In genomic region chr5:178425621-178426068, GRCh38 we compare ENCODE assay signal across 21 cellular contexts.
DNase-seq lines count a peak whose midpoint lies in the region; ATAC-seq and TF ChIP-seq lines count a peak whose summit lies in the region.
"Had no signal": no experiment of that assay in that cellular context is flagged by ENCODE, and none has a peak within 500 bp of the region (broad histone marks: within the 10 kb centered on the region; RNA-seq: fewer than 3 reads in every experiment).

No MANE protein-coding gene starts in this region.

- no peaks in the 10 kb centered on the region for H3K9me2 ChIP-seq in SK-N-SH

- H3K4me3 ChIP-seq in SK-N-SH (ENCODE audit: low read depth in 2 of 2, low read length in 1 of 2) (no peak overlapping the region), osteoblast (ENCODE audit: insufficient read depth, low read length) (no peak overlapping the region), vagina (no peak overlapping the region)
- H3K4me3 ChIP-seq: HAP-1, MG63 had no signal

- no peaks in the 10 kb centered on the region for H3K27me3 Mint-ChIP-seq in activated CD4-positive, alpha-beta T cell treated with anti-CD3 and anti-CD28 coated beads for 36 hours

- H3K9me3 Mint-ChIP-seq in activated CD4-positive, alpha-beta T cell treated with anti-CD3 and anti-CD28 coated beads for 36 hours (ENCODE audit: low read depth): no peaks in the 10 kb centered on the region

- no peaks in the 10 kb centered on the region for H3K79me2 ChIP-seq in SK-N-SH (ENCODE audit: insufficient read depth)
- H3K79me2 ChIP-seq in osteoblast (ENCODE audit: insufficient read depth, low read length): no peaks in the 10 kb centered on the region

- H3K4me1 ChIP-seq in SK-N-SH (ENCODE audit: control insufficient read depth in 1 of 2, insufficient read depth in 2 of 2, low read depth in 1 of 2, low read length in 1 of 2) (peaks cover 0 to 62% of the 10 kb centered on the region in 2 experiments; a peak in 1 of 4 replicates), osteoblast (ENCODE audit: insufficient read depth, low read length) (no peaks in the 10 kb centered on the region), vagina (peaks cover 5% of the 10 kb centered on the region)
- H3K4me1 ChIP-seq: HAP-1 had no signal

- intact Hi-C loops in vagina (cut with DNase I): no loop called here
- intact Hi-C loops in activated CD4-positive, alpha-beta T cell treated with anti-CD3 and anti-CD28 coated beads for 36 hours (cut with DNase I, micrococcal nuclease): no loop called here

- H3K4me3 Mint-ChIP-seq in activated CD4-positive, alpha-beta T cell treated with anti-CD3 and anti-CD28 coated beads for 36 hours: no peak overlapping the region
- H3K4me3 Mint-ChIP-seq: IgD-negative memory B cell had no signal

- H3K36me3 ChIP-seq in SK-N-SH (replicated peaks in 1 of 2; ENCODE audit: control insufficient read depth in 1 of 2, insufficient read depth in 2 of 2, low read length in 1 of 2) (no peaks in the 10 kb centered on the region), osteoblast (ENCODE audit: insufficient read depth, low read length) (no peaks in the 10 kb centered on the region), vagina (no peaks in the 10 kb centered on the region)
- H3K36me3 ChIP-seq: HAP-1 had no signal

- ATAC-seq in SK-N-SH treated with all-trans-retinoic acid at 6 μM for 48 hours (no peak), left lobe of liver (no peak), HG03139 (IDR thresholded peaks at IDR 0.05; ENCODE audit: unreplicated experiment) (no peak)
- ATAC-seq in activated CD4-positive, alpha-beta T cell treated with anti-CD3 and anti-CD28 coated beads for 36 hours: no peak

- H4K20me1 ChIP-seq in SK-N-SH (ENCODE audit: insufficient read depth) (no peaks in the 10 kb centered on the region), osteoblast (ENCODE audit: insufficient read depth, low read length) (no peaks in the 10 kb centered on the region)

- H3K9ac ChIP-seq in SK-N-SH: no peak overlapping the region

- H3K9me3 ChIP-seq in SK-N-SH: no peaks in the 10 kb centered on the region
- no peaks in the 10 kb centered on the region for H3K9me3 ChIP-seq in osteoblast (ENCODE audit: low read depth, low read length)
- H3K9me3 ChIP-seq in vagina: no peaks in the 10 kb centered on the region
- H3K9me3 ChIP-seq: HAP-1, MG63 had no signal

- TF ChIP-seq POLR2A in vagina (IDR thresholded peaks at IDR 0.05): no peak

- no peaks in the 10 kb centered on the region for H3K4me1 Mint-ChIP-seq in activated CD4-positive, alpha-beta T cell treated with anti-CD3 and anti-CD28 coated beads for 36 hours
- H3K4me1 Mint-ChIP-seq: IgD-negative memory B cell had no signal

- no peak for TF ChIP-seq CTCF in SK-N-SH (IDR thresholded peaks at IDR 0.05)
- no peak for TF ChIP-seq CTCF in osteoblast (IDR thresholded peaks at IDR 0.05; ENCODE audit: extremely low read depth, low read depth, low read length)
- TF ChIP-seq CTCF in vagina (IDR thresholded peaks at IDR 0.05): no peak

- no peaks in the 10 kb centered on the region for H3F3A ChIP-seq in SK-N-SH (replicated peaks; ENCODE audit: insufficient read depth)

- H3K27ac Mint-ChIP-seq in activated CD4-positive, alpha-beta T cell treated with anti-CD3 and anti-CD28 coated beads for 36 hours: no peak overlapping the region
- H3K27ac Mint-ChIP-seq: IgD-negative memory B cell had no signal

- DNase-seq in SK-N-SH: peak; percentile 13
- DNase-seq in left lobe of liver (ENCODE audit: low spot score): peak; percentile 35
- DNase-seq in osteoblast (ENCODE audit: insufficient read length, low spot score, missing footprints): peak; percentile 80
- peak; percentile 47 to 61 for DNase-seq in vagina (ENCODE audit: extremely low spot score in 2 of 2)
- DNase-seq in NCI-H1436 treated with DMSO at 0.1 percent for 48 hours (lab: John Stamatoyannopoulos, UW): no peak
- no peak for DNase-seq in activated CD4-positive, alpha-beta T cell treated with anti-CD3 and anti-CD28 coated beads for 36 hours
- DNase-seq: COR-L47, Kasumi-1, MG63, NCI-H1092 treated with DMSO at 0.1 percent for 48 hours, NCI-H1694, NCI-H2081 treated with DMSO at 0.1 percent for 48 hours, NCI-H510A treated with DMSO at 0.1 percent for 48 hours, NCI-H82, OCI-M1, SHP77 had no signal

- H2AFZ ChIP-seq in SK-N-SH (ENCODE audit: low read depth): no peak overlapping the region
- no peak overlapping the region for H2AFZ ChIP-seq in osteoblast (ENCODE audit: low read length)

- no peak for TF ChIP-seq EP300 in SK-N-SH (IDR thresholded peaks at IDR 0.05; ENCODE audit: borderline replicate concordance in 1 of 2, low read depth in 1 of 2, low read length in 1 of 2)

- H3K27me3 ChIP-seq in SK-N-SH (ENCODE audit: insufficient read depth) (no peaks in the 10 kb centered on the region), osteoblast (ENCODE audit: insufficient read depth, low read length) (no peaks in the 10 kb centered on the region), vagina (no peaks in the 10 kb centered on the region)
- H3K27me3 ChIP-seq: MG63 had no signal

- no peaks in the 10 kb centered on the region for H3K36me3 Mint-ChIP-seq in activated CD4-positive, alpha-beta T cell treated with anti-CD3 and anti-CD28 coated beads for 36 hours (ENCODE audit: low read depth)
- H3K36me3 Mint-ChIP-seq: IgD-negative memory B cell had no signal

- 59% methylated on average over 12 of the region's 12 CpGs for WGBS in SK-N-SH (ENCODE audit: low lambda C conversion rate)

- TF ChIP-seq RAD21 in SK-N-SH (IDR thresholded peaks at IDR 0.05; ENCODE audit: low read length): no peak

- H3K27ac ChIP-seq in SK-N-SH (ENCODE audit: low read depth in 2 of 2, low read length in 1 of 2): no peak overlapping the region; a peak in 1 of 4 replicates
- no peak overlapping the region for H3K27ac ChIP-seq in osteoblast (ENCODE audit: low read depth, low read length)
- no peak overlapping the region for H3K27ac ChIP-seq in vagina
- H3K27ac ChIP-seq: 22Rv1 had no signal

- no peak overlapping the region for H3K4me2 ChIP-seq in SK-N-SH
- no peak overlapping the region for H3K4me2 ChIP-seq in osteoblast (ENCODE audit: insufficient read depth, low read length)

- CTCF ChIA-PET in SK-N-SH (lab: Yijun Ruan, JAX): interaction anchor here (1.4 to 1.7 kb wide), 2 partner anchors 10 to 19 kb away, joined by 3 to 5 read pairs; no protein-coding TSS in a partner anchor
- CTCF ChIA-PET in activated CD4-positive, alpha-beta T cell treated with anti-CD3 and anti-CD28 coated beads for 36 hours (lab: Charles Lee): no interaction called here

- POLR2A ChIA-PET in SK-N-SH (lab: Yijun Ruan, JAX): no interaction called here
- POLR2A ChIA-PET in activated CD4-positive, alpha-beta T cell treated with anti-CD3 and anti-CD28 coated beads for 36 hours (lab: Charles Lee): no interaction called here

TF ChIP-seq in SK-N-SH, 30 proteins besides CTCF, POLR2A, EP300 and RAD21:
- TF ChIP-seq MXI1 (IDR thresholded peaks at IDR 0.05; ENCODE audit: low read depth, low read length) (no peak), NFIC (IDR thresholded peaks at IDR 0.05; ENCODE audit: borderline replicate concordance) (no peak), GATA2 (CRISPR knock-in tag; IDR thresholded peaks at IDR 0.05) (no peak), RCOR1 (IDR thresholded peaks at IDR 0.05; ENCODE audit: low read length) (no peak)

TF ChIP-seq in SK-N-SH treated with all-trans-retinoic acid at 6 μM for 48 hours, 23 proteins besides CTCF, POLR2A, EP300 and RAD21:
- TF ChIP-seq ARNTL (CRISPR knock-in tag; IDR thresholded peaks at IDR 0.05; ENCODE audit: borderline replicate concordance, low read depth): no peak
- no peak for TF ChIP-seq ISL1 (CRISPR knock-in tag; IDR thresholded peaks at IDR 0.05)
- no peak for TF ChIP-seq POU6F1 (CRISPR knock-in tag; IDR thresholded peaks at IDR 0.05; ENCODE audit: borderline replicate concordance, low read depth)
- TF ChIP-seq CSDC2 (CRISPR knock-in tag; IDR thresholded peaks at IDR 0.05): no peak
- TF ChIP-seq ZNF8 (CRISPR knock-in tag; IDR thresholded peaks at IDR 0.05): no peak
- no peak for TF ChIP-seq ZC3H10 (CRISPR knock-in tag; IDR thresholded peaks at IDR 0.05)
- no peak for TF ChIP-seq OSR1 (CRISPR knock-in tag; IDR thresholded peaks at IDR 0.05)
- TF ChIP-seq CSRNP3 (CRISPR knock-in tag; IDR thresholded peaks at IDR 0.05): no peak

Comparison
In these comparisons a context has a peak if more than half of its experiments do, and no peak if none do; other contexts are left out.
1. DNase-seq: peak in SK-N-SH (single experiment), left lobe of liver (single experiment), osteoblast (single experiment) and vagina (2 of 2); none in NCI-H1436 treated with DMSO at 0.1 percent for 48 hours (single experiment) and activated CD4-positive, alpha-beta T cell treated with anti-CD3 and anti-CD28 coated beads for 36 hours (single experiment).